ENCODE assay signal across 14 cellular contexts in the genomic region with DNA sequence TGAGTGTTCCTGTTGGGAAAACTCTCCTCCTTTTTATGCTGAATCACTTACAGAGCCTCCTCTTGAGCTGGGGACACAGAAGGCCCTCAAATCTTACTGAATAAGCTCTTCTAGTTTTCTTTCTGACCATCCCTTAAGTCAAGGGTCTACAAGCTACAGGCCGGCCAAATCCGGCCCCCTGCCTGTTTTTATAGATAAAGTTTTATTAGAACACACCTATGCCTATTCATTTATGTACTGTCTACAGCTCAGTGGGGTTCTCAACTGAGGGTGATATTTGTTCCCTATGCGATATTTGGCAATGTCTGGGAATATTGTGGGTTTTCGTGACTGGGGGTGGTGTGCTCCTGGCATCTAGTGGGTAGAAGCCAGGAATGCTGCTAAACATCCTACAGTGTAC. TPM values are rescaled to one million over a fixed set of nuclear protein-coding genes. Genes with fewer than 3 reads are reported as not detected.
DNase-seq lines count a peak whose midpoint lies in the region; ATAC-seq and TF ChIP-seq lines count a peak whose summit lies in the region.
"Had no signal": no experiment of that assay in that cellular context is flagged by ENCODE, and none has a peak within 500 bp of the region (broad histone marks: within the 10 kb centered on the region; RNA-seq: fewer than 3 reads in every experiment).

No MANE protein-coding gene starts in this region.

- H3K36me3 ChIP-seq in CD8-positive, alpha-beta T cell (ENCODE audit: insufficient read depth, low read length), result no peaks in the 10 kb centered on the region
- no peaks in the 10 kb centered on the region for H3K36me3 ChIP-seq in OCI-LY7 (ENCODE audit: insufficient read depth, low read length)
- H3K36me3 ChIP-seq in parathyroid adenoma (ENCODE audit: control insufficient read depth, insufficient read depth, low read length), result no peaks in the 10 kb centered on the region

- intact Hi-C loops in CD8-positive, alpha-beta T cell (cut with DNase I, micrococcal nuclease), result loop anchor here in 1 of 2 experiments (1.0 to 10.0 kb wide), 2 partner anchors 13 to 243 kb away; no protein-coding TSS in a partner anchor
- intact Hi-C loops in OCI-LY7 (cut with micrococcal nuclease; ENCODE audit: unreplicated experiment), result loop anchor here (5.0 to 10.0 kb wide), 3 partner anchors 320 to 1303 kb away; partner anchors contain the start of genes CRIM1, GPATCH11 and HEATR5B

- TF ChIP-seq CTCF in CD8-positive, alpha-beta T cell (IDR thresholded peaks at IDR 0.05), result no peak
- TF ChIP-seq CTCF in OCI-LY7 (conservative IDR thresholded peaks at IDR 0.05; ENCODE audit: low read length) (no peak), endothelial cell (IDR thresholded peaks at IDR 0.05; ENCODE audit: unreplicated experiment) (no peak), parathyroid adenoma (IDR thresholded peaks at IDR 0.05) (no peak)

- no peaks in the 10 kb centered on the region for H3K27me3 ChIP-seq in CD8-positive, alpha-beta T cell (ENCODE audit: insufficient read depth, low read length)
- H3K27me3 ChIP-seq in parathyroid adenoma (ENCODE audit: control insufficient read depth, insufficient read depth, low read length), result no peaks in the 10 kb centered on the region

- CTCF ChIA-PET in CD8-positive, alpha-beta T cell (lab: Charles Lee), result interaction anchor here (0.6 to 0.9 kb wide), 5 partner anchors 8 to 243 kb away, joined by 3 to 4 read pairs (median 4); partner anchors contain the start of gene CDC42EP3
- CTCF ChIA-PET in OCI-LY7 (lab: Charles Lee; ENCODE audit: unreplicated experiment), result interaction anchor here (0.7 kb wide), 1 partner anchor 220 kb away, joined by 3 read pairs; no protein-coding TSS in a partner anchor

- no peak for DNase-seq in CD8-positive, alpha-beta T cell
- DNase-seq in OCI-LY7 (ENCODE audit: low spot score) (no peak), endothelial cell (ENCODE audit: low spot score) (no peak)
- no peak for DNase-seq in activated CD8-positive, alpha-beta memory T cell treated with anti-CD3 and anti-CD28 coated beads for 24 hours
- DNase-seq in effector CD4-positive, alpha-beta T cell, result no peak
- no peak for DNase-seq in activated CD8-positive, alpha-beta memory T cell treated with anti-CD3 and anti-CD28 coated beads, Interleukin-2, amount 50 U/mL, for 4 hours
- DNase-seq: activated CD4-positive, alpha-beta T cell treated with anti-CD3 and anti-CD28 coated beads for 48 hours; aorta; mucosa of descending colon; NCI-H1694 treated with DMSO at 0.1 percent for 48 hours; stimulated activated CD4-positive, alpha-beta T cell treated with anti-CD3 and anti-CD28 coated beads, Interleukin-4, amount 100 ng/mL, for 1 hour had no signal

- no peaks in the 10 kb centered on the region for H3K9me2 ChIP-seq in OCI-LY7 (ENCODE audit: insufficient read depth, low read length)

- peak overlapping the region; percentile 95 for H3K27ac Mint-ChIP-seq in CD8-positive, alpha-beta T cell
- H3K27ac Mint-ChIP-seq in endothelial cell (ENCODE audit: unreplicated experiment), result peak overlapping the region; percentile 97

- POLR2A ChIA-PET in CD8-positive, alpha-beta T cell (lab: Charles Lee), result interaction anchor here (1.2 to 2.0 kb wide), 5 partner anchors 12 to 268 kb away, joined by 3 to 7 read pairs (median 4); partner anchors contain the start of genes CDC42EP3 and RMDN2
- POLR2A ChIA-PET in OCI-LY7 (lab: Charles Lee), result interaction anchor here (0.5 to 2.6 kb wide), 11 partner anchors 8 to 572 kb away, joined by 3 to 10 read pairs (median 4); partner anchors contain the start of gene CDC42EP3

- H3K27me3 Mint-ChIP-seq in CD8-positive, alpha-beta T cell (ENCODE audit: low read depth), result no peaks in the 10 kb centered on the region
- H3K27me3 Mint-ChIP-seq in endothelial cell (ENCODE audit: unreplicated experiment), result peaks cover 14% of the 10 kb centered on the region

- H3K4me2 ChIP-seq in OCI-LY7 (ENCODE audit: low read length) (peak overlapping the region; percentile 96), parathyroid adenoma (ENCODE audit: low read length) (no peak overlapping the region)

- no peak overlapping the region for H3K27ac ChIP-seq in CD8-positive, alpha-beta T cell (ENCODE audit: low read depth, low read length)
- H3K27ac ChIP-seq in OCI-LY7 (ENCODE audit: low read depth, low read length, poor library complexity, severe bottlenecking) (peak overlapping the region; percentile 53), parathyroid adenoma (peak overlapping the region; percentile 55)

- no TSS peak for BruUV-seq in OCI-LY7 (replicated peaks; lab: Mats Ljungman, UMichigan)

- H3K4me3 Mint-ChIP-seq in CD8-positive, alpha-beta T cell, result peak overlapping the region; percentile 61
- H3K4me3 Mint-ChIP-seq in endothelial cell (ENCODE audit: unreplicated experiment), result no peak overlapping the region

- H3K4me3 ChIP-seq in CD8-positive, alpha-beta T cell (ENCODE audit: low read depth, low read length), result no peak overlapping the region
- H3K4me3 ChIP-seq in OCI-LY7 (ENCODE audit: low read depth, low read length, poor library complexity, severe bottlenecking) (no peak overlapping the region), parathyroid adenoma (ENCODE audit: low read depth, low read length) (no peak overlapping the region)
- H3K4me3 ChIP-seq: mucosa of descending colon had no signal

- no peaks in the 10 kb centered on the region for H3K9me3 ChIP-seq in CD8-positive, alpha-beta T cell (ENCODE audit: low read length)
- no peaks in the 10 kb centered on the region for H3K9me3 ChIP-seq in OCI-LY7 (ENCODE audit: low read length)
- H3K9me3 ChIP-seq in parathyroid adenoma (ENCODE audit: control insufficient read depth, low read length), result no peaks in the 10 kb centered on the region
- H3K9me3 ChIP-seq: mucosa of descending colon had no signal

- peaks cover 98% of the 10 kb centered on the region for H3K4me1 Mint-ChIP-seq in CD8-positive, alpha-beta T cell (ENCODE audit: low read depth)
- peaks cover 89% of the 10 kb centered on the region for H3K4me1 Mint-ChIP-seq in endothelial cell (ENCODE audit: unreplicated experiment)

- ATAC-seq in CD8-positive, alpha-beta T cell, result no peak
- ATAC-seq in GM21423 (IDR thresholded peaks at IDR 0.05; ENCODE audit: unreplicated experiment), result no peak
- ATAC-seq: HCT116, mucosa of descending colon had no signal

- H3K4me1 ChIP-seq in CD8-positive, alpha-beta T cell (ENCODE audit: insufficient read depth, low read length), result peaks cover 83% of the 10 kb centered on the region
- H3K4me1 ChIP-seq in OCI-LY7 (ENCODE audit: insufficient read depth, low read length, poor library complexity, severe bottlenecking) (peaks cover 71% of the 10 kb centered on the region), parathyroid adenoma (peaks cover 13% of the 10 kb centered on the region)

- peaks cover 9% of the 10 kb centered on the region; the same call in 1 of the 2 replicates for H3K79me2 ChIP-seq in OCI-LY7 (ENCODE audit: insufficient read depth, low read depth, low read length)
- H3K79me2 ChIP-seq in parathyroid adenoma, result peaks cover 3% of the 10 kb centered on the region

- H2AFZ ChIP-seq in OCI-LY7 (ENCODE audit: low read length) (no peak overlapping the region), parathyroid adenoma (no peak overlapping the region)

- no peaks in the 10 kb centered on the region for H4K20me1 ChIP-seq in OCI-LY7 (ENCODE audit: insufficient read depth, low read length)

- H3K9me3 Mint-ChIP-seq in CD8-positive, alpha-beta T cell, result no peaks in the 10 kb centered on the region
- H3K9me3 Mint-ChIP-seq in endothelial cell (ENCODE audit: unreplicated experiment), result no peaks in the 10 kb centered on the region

- H3K9ac ChIP-seq in parathyroid adenoma, result no peak overlapping the region

- H3K36me3 Mint-ChIP-seq in CD8-positive, alpha-beta T cell, result peaks cover 42% of the 10 kb centered on the region
- peaks cover 37% of the 10 kb centered on the region for H3K36me3 Mint-ChIP-seq in endothelial cell (ENCODE audit: low read depth, unreplicated experiment)

RNA-seq across cellular contexts. Expression of gene CDC42EP3, which starts 14.0 kb away (rescaled TPM):
- total RNA-seq in CD8-positive, alpha-beta T cell, result 10 to 100 TPM; 27.4 to 28.1 TPM
- 5.7 and 7.2 TPM in 2 replicates for total RNA-seq in OCI-LY7 (2014; rRNA removed; shearing (Covaris generic))
- total RNA-seq in OCI-LY7 (2022), result 20.8 and 22.9 TPM in 2 replicates
- total RNA-seq in endothelial cell (ENCODE audit: unreplicated experiment), result 53.1 TPM
